Comparison of ENCODE assay signal across 16 cellular contexts in genomic region chr22:40421941-40422340, GRCh38. TPM values are rescaled to one million over a fixed set of nuclear protein-coding genes. Genes with fewer than 3 reads are reported as not detected.
DNase-seq lines count a peak whose midpoint lies in the region; ATAC-seq and TF ChIP-seq lines count a peak whose summit lies in the region.
"Had no signal": no experiment of that assay in that cellular context is flagged by ENCODE, and none has a peak within 500 bp of the region (broad histone marks: within the 10 kb centered on the region; RNA-seq: fewer than 3 reads in every experiment).

No MANE protein-coding gene starts in this region.

- peaks cover 0 to 15% of the 10 kb centered on the region in 2 donors for H3K36me3 Mint-ChIP-seq in activated T-cell treated with anti-CD3 and anti-CD28 coated beads, Interleukin-2, amount 50 U/mL, for 72 hours (ENCODE audit: insufficient read depth in 2 of 2)
- peaks cover 23% of the 10 kb centered on the region for H3K36me3 Mint-ChIP-seq in brain

- peak overlapping the region; percentile 3 for H3K27ac Mint-ChIP-seq in activated T-cell treated with anti-CD3 and anti-CD28 coated beads, Interleukin-2, amount 50 U/mL, for 72 hours
- peak overlapping the region in 3 of 5 experiments; percentile 42 to 84 (median 50) for H3K27ac Mint-ChIP-seq in brain

- peaks cover 7% of the 10 kb centered on the region; the same call in 1 of the 2 replicates for H3K36me3 ChIP-seq in Karpas-422 (ENCODE audit: insufficient read depth, low read length)
- H3K36me3 ChIP-seq in skeletal muscle tissue (ENCODE audit: control insufficient read depth in 3 of 3, insufficient read depth in 3 of 3, low read length in 3 of 3): peaks cover 64 to 84% (median 71%) of the 10 kb centered on the region in 3 donors
- H3K36me3 ChIP-seq in GM23248 (ENCODE audit: low read depth): peaks cover 5% of the 10 kb centered on the region; the same call in 1 of the 2 replicates
- H3K36me3 ChIP-seq: ovary had no signal

- H3K4me2 ChIP-seq in Karpas-422 (ENCODE audit: low read depth, low read length, poor library complexity, severe bottlenecking) (no peak overlapping the region), GM23248 (ENCODE audit: unreplicated experiment) (no peak overlapping the region)

- intact Hi-C loops in head of caudate nucleus (cut with DNase I): no loop called here

- no peaks in the 10 kb centered on the region for H3K9me3 Mint-ChIP-seq in activated T-cell treated with anti-CD3 and anti-CD28 coated beads, Interleukin-2, amount 50 U/mL, for 72 hours
- no peaks in the 10 kb centered on the region for H3K9me3 Mint-ChIP-seq in brain

- H3K4me3 ChIP-seq in Karpas-422 (ENCODE audit: low read length) (no peak overlapping the region), skeletal muscle tissue (ENCODE audit: low read length in 3 of 3) (no peak overlapping the region), GM23248 (no peak overlapping the region)
- H3K4me3 ChIP-seq: ovary, sigmoid colon, suprapubic skin had no signal

- H3K27me3 Mint-ChIP-seq in activated T-cell treated with anti-CD3 and anti-CD28 coated beads, Interleukin-2, amount 50 U/mL, for 72 hours (ENCODE audit: low read depth): no peaks in the 10 kb centered on the region
- H3K27me3 Mint-ChIP-seq in brain: no peaks in the 10 kb centered on the region

- in situ Hi-C loops in GM23248 (cut with MboI): no loop called here

- H3F3A ChIP-seq in GM23248 (ENCODE audit: insufficient read depth): no peaks in the 10 kb centered on the region

- H3K27me3 ChIP-seq in Karpas-422 (ENCODE audit: low read length) (no peaks in the 10 kb centered on the region), skeletal muscle tissue (ENCODE audit: control insufficient read depth in 3 of 3, insufficient read depth in 3 of 3, low read length in 3 of 3) (no peaks in the 10 kb centered on the region), GM23248 (replicated peaks; ENCODE audit: insufficient read depth) (no peaks in the 10 kb centered on the region)
- H3K27me3 ChIP-seq: foreskin keratinocyte, ovary, sigmoid colon, suprapubic skin had no signal

- H3K4me1 ChIP-seq in Karpas-422 (ENCODE audit: low read length) (peaks cover 51% of the 10 kb centered on the region), skeletal muscle tissue (ENCODE audit: control insufficient read depth in 3 of 3, insufficient read depth in 3 of 3, low read length in 3 of 3) (peaks cover 46 to 53% (median 48%) of the 10 kb centered on the region in 3 donors), GM23248 (ENCODE audit: insufficient read depth) (no peaks in the 10 kb centered on the region)
- H3K4me1 ChIP-seq: foreskin keratinocyte had no signal

- peaks cover 9% of the 10 kb centered on the region for H3K4me1 Mint-ChIP-seq in activated T-cell treated with anti-CD3 and anti-CD28 coated beads, Interleukin-2, amount 50 U/mL, for 72 hours (ENCODE audit: low read depth)
- peaks cover 25% of the 10 kb centered on the region for H3K4me1 Mint-ChIP-seq in brain

- no peaks in the 10 kb centered on the region for H3K9me2 ChIP-seq in Karpas-422 (replicated peaks; ENCODE audit: insufficient read depth, low read length)
- H3K9me2 ChIP-seq in GM23248 (ENCODE audit: insufficient read depth): no peaks in the 10 kb centered on the region

- no peak for DNase-seq in activated T-cell treated with anti-CD3 and anti-CD28 coated beads, Interleukin-2, amount 50 U/mL, for 72 hours
- DNase-seq in activated T-cell treated with anti-CD3 and anti-CD28 coated beads, Interleukin-2, amount 50 U/mL, for 1 hour: no peak
- DNase-seq in Karpas-422 (no peak), GM23248 (no peak), omental fat pad (ENCODE audit: low spot score) (no peak), head of caudate nucleus (no peak)
- DNase-seq: activated T-cell treated with anti-CD3 and anti-CD28 coated beads for 4 hours, foreskin keratinocyte, NCI-H2029 treated with DMSO at 0.1 percent for 48 hours, NCI-H446 treated with DMSO at 0.1 percent for 48 hours, ovary, SHP77 had no signal

- TF ChIP-seq CTCF in brain (conservative IDR thresholded peaks at IDR 0.05): no peak
- no peak for TF ChIP-seq CTCF in omental fat pad (IDR thresholded peaks at IDR 0.05)

- no peak for ATAC-seq in activated T-cell treated with anti-CD3 and anti-CD28 coated beads, Interleukin-2, amount 50 U/mL, for 72 hours (replicated peaks in 1 of 2)
- ATAC-seq in omental fat pad (ENCODE audit: low FRiP score): no peak
- ATAC-seq: foreskin keratinocyte had no signal

- H3K9ac ChIP-seq in Karpas-422 (ENCODE audit: low read length) (no peak overlapping the region), skeletal muscle tissue (ENCODE audit: low read depth in 1 of 3, low read length in 3 of 3) (peak overlapping the region in 2 of 3 donors; percentile 23 to 68), GM23248 (no peak overlapping the region)

- H3K27ac ChIP-seq in Karpas-422 (ENCODE audit: low read length) (peak overlapping the region; percentile 100), skeletal muscle tissue (ENCODE audit: low read depth, low read length) (no peak overlapping the region), GM23248 (no peak overlapping the region)
- H3K27ac ChIP-seq: foreskin keratinocyte, ovary, sigmoid colon, suprapubic skin had no signal

- no peak overlapping the region for H2AFZ ChIP-seq in Karpas-422 (ENCODE audit: low read length)
- H2AFZ ChIP-seq in GM23248: no peak overlapping the region

- WGBS in GM23248 (ENCODE audit: low coverage in 1 of 2, low lambda C conversion rate in 2 of 2, missing lambda C conversion rate in 2 of 2), 2 experiments: 97 to 100% methylated on average over 1 of the region's 1 CpG

- H4K20me1 ChIP-seq in Karpas-422 (ENCODE audit: insufficient read depth, low read depth, low read length) (no peaks in the 10 kb centered on the region), GM23248 (ENCODE audit: insufficient read depth) (no peaks in the 10 kb centered on the region)

- H3K9me3 ChIP-seq in Karpas-422 (ENCODE audit: low read length) (no peaks in the 10 kb centered on the region), skeletal muscle tissue (ENCODE audit: control insufficient read depth in 3 of 3, low read length in 3 of 3) (no peaks in the 10 kb centered on the region), GM23248 (ENCODE audit: low read depth) (no peaks in the 10 kb centered on the region)
- H3K9me3 ChIP-seq: ovary, sigmoid colon, suprapubic skin had no signal

- H3K79me2 ChIP-seq in Karpas-422 (ENCODE audit: low read length) (peaks cover 5% of the 10 kb centered on the region), GM23248 (ENCODE audit: insufficient read depth) (no peaks in the 10 kb centered on the region)

- H3K4me3 Mint-ChIP-seq in activated T-cell treated with anti-CD3 and anti-CD28 coated beads, Interleukin-2, amount 50 U/mL, for 72 hours: no peak overlapping the region
- H3K4me3 Mint-ChIP-seq in brain: no peak overlapping the region

RNA-seq across cellular contexts. Expression of gene SGSM3, which starts 51.5 kb away (rescaled TPM):
- 10 to 100 TPM; 47.1 to 55.8 TPM for total RNA-seq in activated T-cell treated with anti-CD3 and anti-CD28 coated beads, Interleukin-2, amount 50 U/mL, for 72 hours
- 108 and 251 TPM in 2 replicates for total RNA-seq in Karpas-422 (2014; rRNA removed; shearing (Covaris generic); ENCODE audit: low replicate concordance)
- 52.9 TPM for polyA plus RNA-seq in brain (ENCODE audit: insufficient read depth, low read depth, low replicate concordance)
- 29.7 TPM for total RNA-seq in skeletal muscle tissue
- total RNA-seq in GM23248 (2014; rRNA removed; shearing (Covaris generic)): 40.8 and 45.2 TPM in 2 replicates
- 47.6 and 48.2 TPM in 2 replicates for polyA plus RNA-seq in GM23248 (2016; fragmentation: Nextera tagmentation; extraction: Ambion mirVana)
- total RNA-seq in omental fat pad: 10 to 100 TPM; 26.2 to 45.6 (median 31.2) TPM

Comparison
In these comparisons a context has a peak if more than half of its experiments do, and no peak if none do; other contexts are left out.
1. H3K9ac ChIP-seq: peak in skeletal muscle tissue (2 of 3); none in Karpas-422 (single experiment) and GM23248 (single experiment).